8 cellular contexts compared by ENCODE assay signal in genomic region chr1:17440074-17440826, GRCh38. TPM values are rescaled to one million over a fixed set of nuclear protein-coding genes. Genes with fewer than 3 reads are reported as not detected.
DNase-seq lines count a peak whose midpoint lies in the region; ATAC-seq, FAIRE-seq and TF ChIP-seq lines count a peak whose summit lies in the region.

No MANE protein-coding gene starts in this region.

- no peak for ATAC-seq in thoracic aorta (ENCODE audit: insufficient number of reproducible peaks, low FRiP score, low read depth)
- ATAC-seq in HG03025 (IDR thresholded peaks at IDR 0.05; ENCODE audit: low FRiP score, unreplicated experiment) = no peak

- FAIRE-seq in kidney (lab: Jason Lieb, UNC) = no peak

- H3K36me3 Mint-ChIP-seq in activated T-cell treated with anti-CD3 and anti-CD28 coated beads, Interleukin-2, amount 50 U/mL, for 24 hours (ENCODE audit: low read depth) = peaks cover 31% of the 10 kb centered on the region

- no peaks in the 10 kb centered on the region for H3K9me3 Mint-ChIP-seq in activated T-cell treated with anti-CD3 and anti-CD28 coated beads, Interleukin-2, amount 50 U/mL, for 24 hours

- H3K4me1 Mint-ChIP-seq in activated T-cell treated with anti-CD3 and anti-CD28 coated beads, Interleukin-2, amount 50 U/mL, for 24 hours (ENCODE audit: low read depth) = peaks cover 39% of the 10 kb centered on the region

- no peak for DNase-seq in activated T-cell treated with anti-CD3 and anti-CD28 coated beads, Interleukin-2, amount 50 U/mL, for 24 hours
- DNase-seq in activated T-cell treated with anti-CD3 and anti-CD28 coated beads, Interleukin-2, amount 50 U/mL, for 1 hour = no peak
- DNase-seq in adipocyte (ENCODE audit: low read depth) (no peak), kidney (no peak), thoracic aorta (ENCODE audit: low spot score) (no peak), ACHN (no peak), NCI-H2171 treated with DMSO at 0.1 percent for 48 hours (lab: John Stamatoyannopoulos, UW) (no peak)

- H3K27ac ChIP-seq in kidney (ENCODE audit: low read depth in 2 of 2, low read length in 2 of 2) (peak overlapping the region; percentile 65 to 80), thoracic aorta (peak overlapping the region; percentile 51 to 70)

- H3K27me3 Mint-ChIP-seq in activated T-cell treated with anti-CD3 and anti-CD28 coated beads, Interleukin-2, amount 50 U/mL, for 24 hours = no peaks in the 10 kb centered on the region

- H3K9ac ChIP-seq in adipocyte (ENCODE audit: low read length) (peak overlapping the region; percentile 87), kidney (ENCODE audit: low read length in 2 of 2) (peak overlapping the region; percentile 39 to 80)

- H3K36me3 ChIP-seq in adipocyte (ENCODE audit: control insufficient read depth, insufficient read depth, low read length, severe bottlenecking) (no peaks in the 10 kb centered on the region), kidney (ENCODE audit: control insufficient read depth in 1 of 2, insufficient read depth in 2 of 2, low read length in 2 of 2) (no peaks in the 10 kb centered on the region), thoracic aorta (no peaks in the 10 kb centered on the region)

- H3K4me1 ChIP-seq in adipocyte (ENCODE audit: control insufficient read depth, insufficient read depth, low read length) (peaks cover 42% of the 10 kb centered on the region), kidney (ENCODE audit: control insufficient read depth in 1 of 2, insufficient read depth in 1 of 2, low read depth in 1 of 2, low read length in 2 of 2) (peaks cover 13 to 19% of the 10 kb centered on the region in 2 donors), thoracic aorta (ENCODE audit: control insufficient read depth in 1 of 2, low read depth in 2 of 2) (peaks cover 7 to 23% of the 10 kb centered on the region in 2 donors)

- H3K9me3 ChIP-seq in adipocyte (ENCODE audit: control insufficient read depth, low read length) = no peaks in the 10 kb centered on the region
- no peaks in the 10 kb centered on the region for H3K9me3 ChIP-seq in kidney (ENCODE audit: control insufficient read depth in 1 of 2, low read length in 2 of 2)
- H3K9me3 ChIP-seq in thoracic aorta = no peaks in the 10 kb centered on the region

- intact Hi-C loops in kidney (cut with DNase I) = no loop called here

- TF ChIP-seq CTCF in kidney (IDR thresholded peaks at IDR 0.05; ENCODE audit: borderline replicate concordance, extremely low read depth, insufficient read depth) = no peak
- no peak for TF ChIP-seq CTCF in thoracic aorta (IDR thresholded peaks at IDR 0.05)

- H3K27me3 ChIP-seq in adipocyte (replicated peaks; ENCODE audit: control insufficient read depth, insufficient read depth, low read length) = no peaks in the 10 kb centered on the region
- H3K27me3 ChIP-seq in thoracic aorta (replicated peaks; ENCODE audit: insufficient read depth) = no peaks in the 10 kb centered on the region

- H3K27ac Mint-ChIP-seq in activated T-cell treated with anti-CD3 and anti-CD28 coated beads, Interleukin-2, amount 50 U/mL, for 24 hours = peak overlapping the region; percentile 87

- peak overlapping the region; percentile 80 for H3K4me3 Mint-ChIP-seq in activated T-cell treated with anti-CD3 and anti-CD28 coated beads, Interleukin-2, amount 50 U/mL, for 24 hours

- in situ Hi-C loops in ACHN (cut with HindIII; ENCODE audit: low pct_ligation_motif_present, low pct_unique_long_range_greater_than_20kb, low sequenced_read_pairs) = no loop called here

- H3K4me3 ChIP-seq in adipocyte (ENCODE audit: low read length) (peak overlapping the region; percentile 82), kidney (ENCODE audit: low read length in 2 of 2) (peak overlapping the region; percentile 71 to 86), thoracic aorta (peak overlapping the region; percentile 90)

RNA-seq across cellular contexts. Expression of gene RCC2, which starts 0.8 kb away (rescaled TPM):
- total RNA-seq in kidney (46.8 TPM), thoracic aorta (10 to 100 TPM; 18.4 to 27.7 TPM)
- 16.1 TPM for polyA plus RNA-seq in kidney (ENCODE audit: insufficient read depth, low read depth, low replicate concordance)
